ENCODE assay signal across 22 cellular contexts in the genomic region with DNA sequence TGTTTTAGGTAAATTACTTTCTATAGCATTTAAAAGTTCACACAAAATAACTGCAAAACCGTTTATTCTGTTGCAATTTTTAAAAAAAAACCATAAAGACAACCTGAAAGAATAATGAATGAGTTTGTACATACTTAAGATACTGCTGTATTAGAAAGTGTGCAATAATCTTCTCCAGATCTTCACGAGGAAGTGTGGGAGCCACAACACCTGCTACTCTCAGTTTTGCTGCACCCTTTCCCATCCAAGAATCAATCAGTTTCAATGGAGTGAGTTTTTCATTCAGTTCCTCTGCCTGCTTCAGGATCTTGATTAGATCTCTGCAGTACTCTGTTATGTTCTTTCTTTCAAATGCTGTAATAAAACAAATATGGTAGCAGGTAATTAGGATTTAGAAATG.
"Had no signal": no experiment of that assay in that cellular context is flagged by ENCODE, and none has a peak within 500 bp of the region (broad histone marks: within the 10 kb centered on the region; RNA-seq: fewer than 3 reads in every experiment).

No MANE protein-coding gene starts in this region.

- H2AFZ ChIP-seq: hepatocyte had no signal

- H3K27me3 Mint-ChIP-seq: activated B cell treated with CpG ODN at 0.5 μM for 24 hours; activated naive CD8-positive, alpha-beta T cell treated with anti-CD3 and anti-CD28 coated beads, Interleukin-2, amount 10 ng/mL, durations not matched to agents 7 days and 5 days; naive B cell; stimulated activated naive CD8-positive, alpha-beta T cell treated with anti-CD3 and anti-CD28 coated beads, Interleukin-15, amount 100 ng/mL, for 72 hours; T-helper 17 cell had no signal

- H3K4me3 Mint-ChIP-seq: activated B cell treated with CpG ODN at 0.5 μM for 24 hours; activated naive CD8-positive, alpha-beta T cell treated with anti-CD3 and anti-CD28 coated beads, Interleukin-2, amount 10 ng/mL, durations not matched to agents 7 days and 5 days; activated T-helper 1 cell treated with anti-CD3 and anti-CD28 coated beads, Interleukin-12 subunit alpha, Interleukin-12 subunit beta, Interleukin-2, Interleukin-4 antibody, amounts not matched to agents 30 ng/mL and 10 ng/mL and 1 ng/mL, durations not matched to agents 14 hours and 24 hours and 36 hours; immature natural killer cell; naive B cell; stimulated activated naive CD8-positive, alpha-beta T cell treated with anti-CD3 and anti-CD28 coated beads, Interleukin-15, amount 100 ng/mL, for 72 hours; T-helper 17 cell had no signal

- H3K79me2 ChIP-seq: hepatocyte had no signal

- H3K9me3 ChIP-seq: esophagus muscularis mucosa, lower lobe of right lung, psoas muscle, right atrium auricular region, spleen, tibial artery had no signal

- H3K27ac Mint-ChIP-seq: activated B cell treated with CpG ODN at 0.5 μM for 24 hours; activated naive CD8-positive, alpha-beta T cell treated with anti-CD3 and anti-CD28 coated beads, Interleukin-2, amount 10 ng/mL, durations not matched to agents 7 days and 5 days; activated T-helper 1 cell treated with anti-CD3 and anti-CD28 coated beads, Interleukin-12 subunit alpha, Interleukin-12 subunit beta, Interleukin-2, Interleukin-4 antibody, amounts not matched to agents 30 ng/mL and 10 ng/mL and 1 ng/mL, durations not matched to agents 14 hours and 24 hours and 36 hours; stimulated activated naive CD8-positive, alpha-beta T cell treated with anti-CD3 and anti-CD28 coated beads, Interleukin-15, amount 100 ng/mL, for 72 hours; T-helper 17 cell had no signal

- H3K4me1 Mint-ChIP-seq: activated B cell treated with CpG ODN at 0.5 μM for 24 hours; activated naive CD8-positive, alpha-beta T cell treated with anti-CD3 and anti-CD28 coated beads, Interleukin-2, amount 10 ng/mL, durations not matched to agents 7 days and 5 days; naive B cell; T-helper 17 cell had no signal

- H3K9me3 Mint-ChIP-seq: activated B cell treated with CpG ODN at 0.5 μM for 24 hours; activated naive CD8-positive, alpha-beta T cell treated with anti-CD3 and anti-CD28 coated beads, Interleukin-2, amount 10 ng/mL, durations not matched to agents 7 days and 5 days; activated T-helper 1 cell treated with anti-CD3 and anti-CD28 coated beads, Interleukin-12 subunit alpha, Interleukin-12 subunit beta, Interleukin-2, Interleukin-4 antibody, amounts not matched to agents 30 ng/mL and 10 ng/mL and 1 ng/mL, durations not matched to agents 14 hours and 24 hours and 36 hours; immature natural killer cell; naive B cell; stimulated activated naive CD8-positive, alpha-beta T cell treated with anti-CD3 and anti-CD28 coated beads, Interleukin-15, amount 100 ng/mL, for 72 hours had no signal

- DNase-seq: activated B cell treated with CpG ODN at 0.5 μM for 24 hours; activated CD4-positive, alpha-beta T cell treated with anti-CD3 and anti-CD28 coated beads for 4 hours; activated CD8-positive, alpha-beta memory T cell treated with anti-CD3 and anti-CD28 coated beads, Interleukin-2, amount 50 U/mL, for 48 hours; activated naive CD8-positive, alpha-beta T cell treated with anti-CD3 and anti-CD28 coated beads, Interleukin-2, amount 10 ng/mL, durations not matched to agents 7 days and 5 days; amygdala; cerebellar nuclear complex; glutamatergic neuron; immature natural killer cell; lower lobe of right lung; naive B cell; psoas muscle; spleen; stimulated activated CD4-positive, alpha-beta T cell treated with anti-CD3 and anti-CD28 coated beads, Interleukin-4, amount 100 ng/mL, for 1 hour; stimulated activated naive CD8-positive, alpha-beta T cell treated with anti-CD3 and anti-CD28 coated beads, Interleukin-15, amount 100 ng/mL, for 72 hours; T-helper 17 cell; tibial artery had no signal

- H3K27me3 ChIP-seq: esophagus muscularis mucosa, hepatocyte, right atrium auricular region, spleen, tibial artery had no signal

- ATAC-seq: left lobe of liver; lower lobe of right lung; psoas muscle; stimulated activated naive CD8-positive, alpha-beta T cell treated with anti-CD3 and anti-CD28 coated beads, Interleukin-15, amount 100 ng/mL, for 72 hours; T-helper 17 cell had no signal

- H3K4me1 ChIP-seq: esophagus muscularis mucosa, lower lobe of right lung, psoas muscle, right atrium auricular region, spleen, tibial artery had no signal

- H3K4me3 ChIP-seq: coronary artery, esophagus muscularis mucosa, hepatocyte, lower lobe of right lung, psoas muscle, right atrium auricular region, spleen, tibial artery had no signal

- H3K4me2 ChIP-seq: hepatocyte had no signal

- H3K27ac ChIP-seq: coronary artery, esophagus muscularis mucosa, hepatocyte, lower lobe of right lung, psoas muscle, right atrium auricular region, spleen, tibial artery had no signal
